ENCODE assay signal across 25 cellular contexts in genomic region chr13:20350380-20350763, GRCh38.
"Had no signal": no experiment of that assay in that cellular context is flagged by ENCODE, and none has a peak within 500 bp of the region (broad histone marks: within the 10 kb centered on the region; RNA-seq: fewer than 3 reads in every experiment).

No MANE protein-coding gene starts in this region.

- H3K4me1 Mint-ChIP-seq: activated B cell treated with CpG ODN at 0.5 μM for 24 hours; activated naive CD4-positive, alpha-beta T cell treated with anti-CD3 and anti-CD28 coated beads, Interleukin-2, amount 10 ng/mL, durations not matched to agents 7 days and 5 days; IgD-negative memory B cell had no signal

- H3K36me3 Mint-ChIP-seq: activated naive CD4-positive, alpha-beta T cell treated with anti-CD3 and anti-CD28 coated beads, Interleukin-2, amount 10 ng/mL, durations not matched to agents 7 days and 5 days; activated naive CD8-positive, alpha-beta T cell treated with anti-CD3 and anti-CD28 coated beads for 36 hours; IgD-negative memory B cell had no signal

- H3K27me3 Mint-ChIP-seq: activated B cell treated with CpG ODN at 0.5 μM for 24 hours; activated CD4-positive, alpha-beta T cell treated with anti-CD3 and anti-CD28 coated beads, Interleukin-2, amount 10 ng/mL, durations not matched to agents 24 days and 14 days; activated naive CD8-positive, alpha-beta T cell treated with anti-CD3 and anti-CD28 coated beads for 36 hours; IgD-negative memory B cell; T-helper 17 cell had no signal

- H3K27ac Mint-ChIP-seq: activated B cell treated with CpG ODN at 0.5 μM for 24 hours; activated CD4-positive, alpha-beta T cell treated with anti-CD3 and anti-CD28 coated beads, Interleukin-2, amount 10 ng/mL, durations not matched to agents 24 days and 14 days; activated naive CD4-positive, alpha-beta T cell treated with anti-CD3 and anti-CD28 coated beads, Interleukin-2, amount 10 ng/mL, durations not matched to agents 7 days and 5 days; activated naive CD8-positive, alpha-beta T cell treated with anti-CD3 and anti-CD28 coated beads for 36 hours; activated T-helper 2 cell treated with anti-CD3 and anti-CD28 coated beads, Interferon-gamma antibody, Interleukin-2, Interleukin-4, amounts not matched to agents 10 μg/mL and 5 μg/mL and 100 μg/mL, durations not matched to agents 14 hours and 24 hours and 36 hours; IgD-negative memory B cell; T-helper 17 cell had no signal

- ATAC-seq: T-helper 17 cell had no signal

- H3K4me3 Mint-ChIP-seq: activated B cell treated with CpG ODN at 0.5 μM for 24 hours; activated CD4-positive, alpha-beta T cell treated with anti-CD3 and anti-CD28 coated beads, Interleukin-2, amount 10 ng/mL, durations not matched to agents 24 days and 14 days; activated naive CD4-positive, alpha-beta T cell treated with anti-CD3 and anti-CD28 coated beads, Interleukin-2, amount 10 ng/mL, durations not matched to agents 7 days and 5 days; activated naive CD8-positive, alpha-beta T cell treated with anti-CD3 and anti-CD28 coated beads for 36 hours; IgD-negative memory B cell; T-helper 17 cell had no signal

- DNase-seq: activated B cell treated with CpG ODN at 0.5 μM for 24 hours; activated CD4-positive, alpha-beta T cell treated with anti-CD3 and anti-CD28 coated beads for 1 hour; activated CD4-positive, alpha-beta T cell treated with anti-CD3 and anti-CD28 coated beads, Interleukin-2, amount 10 ng/mL, durations not matched to agents 24 days and 14 days; activated CD4-positive, alpha-beta T cell treated with anti-CD3 and anti-CD28 coated beads, Interleukin-2, amount 50 U/mL, for 48 hours; activated gamma-delta T cell treated with Interleukin-2 at 50 U/mL for 16 hours; activated naive CD4-positive, alpha-beta T cell treated with anti-CD3 and anti-CD28 coated beads, Interleukin-2, amount 10 ng/mL, durations not matched to agents 7 days and 5 days; activated naive CD8-positive, alpha-beta T cell treated with anti-CD3 and anti-CD28 coated beads for 36 hours; activated T-cell treated with anti-CD3 and anti-CD28 coated beads for 4 hours; activated T-cell treated with anti-CD3 and anti-CD28 coated beads, Interleukin-2, amount 50 U/mL, for 48 hours; caudate nucleus; KG1; NCI-H1092 treated with DMSO at 0.1 percent for 48 hours; NCI-H1417 treated with DMSO at 0.1 percent for 48 hours; NCI-H1694; NCI-H2029; NCI-H2107; NCI-H2171 treated with DMSO at 0.1 percent for 48 hours; NCI-H226; NCI-H526 treated with DMSO at 0.1 percent for 48 hours; OCI-M1; SIG-M5; T-helper 17 cell; T-helper 9 cell had no signal

- H3K9me3 Mint-ChIP-seq: activated B cell treated with CpG ODN at 0.5 μM for 24 hours; activated CD4-positive, alpha-beta T cell treated with anti-CD3 and anti-CD28 coated beads, Interleukin-2, amount 10 ng/mL, durations not matched to agents 24 days and 14 days; activated naive CD8-positive, alpha-beta T cell treated with anti-CD3 and anti-CD28 coated beads for 36 hours; activated T-helper 2 cell treated with anti-CD3 and anti-CD28 coated beads, Interferon-gamma antibody, Interleukin-2, Interleukin-4, amounts not matched to agents 10 μg/mL and 5 μg/mL and 100 μg/mL, durations not matched to agents 14 hours and 24 hours and 36 hours; IgD-negative memory B cell had no signal
